28 cellular contexts compared by ENCODE assay signal in genomic region chr1:69861641-69862040, GRCh38.
"Had no signal": no experiment of that assay in that cellular context is flagged by ENCODE, and none has a peak within 500 bp of the region (broad histone marks: within the 10 kb centered on the region; RNA-seq: fewer than 3 reads in every experiment).

No MANE protein-coding gene starts in this region.

- H3K9me3 ChIP-seq: ascending aorta, colonic mucosa had no signal

- H3K27me3 ChIP-seq: ascending aorta, cardiac muscle cell, colonic mucosa had no signal

- ATAC-seq: activated CD8-positive, alpha-beta T cell treated with anti-CD3 and anti-CD28 coated beads for 36 hours; PC-3; Right ventricle myocardium inferior had no signal

- H3K4me3 ChIP-seq: ascending aorta, cardiac muscle cell, colonic mucosa had no signal

- H3K27ac ChIP-seq: ascending aorta, cardiac muscle cell, colonic mucosa, RWPE1, WERI-Rb-1 had no signal

- DNase-seq: activated CD4-positive, alpha-beta T cell treated with anti-CD3 and anti-CD28 coated beads, Interleukin-2, amount 10 ng/mL, durations not matched to agents 24 days and 14 days; activated CD4-positive, alpha-beta T cell treated with anti-CD3 and anti-CD28 coated beads, Interleukin-2, amount 50 U/mL, for 4 hours; activated CD8-positive, alpha-beta T cell treated with anti-CD3 and anti-CD28 coated beads for 36 hours; activated gamma-delta T cell; activated naive CD4-positive, alpha-beta T cell treated with Interleukin-2 at 50 U/mL for 16 hours; activated naive CD8-positive, alpha-beta T cell treated with anti-CD3 and anti-CD28 coated beads, Interleukin-2, amount 10 ng/mL, durations not matched to agents 7 days and 5 days; activated T-cell treated with anti-CD3 and anti-CD28 coated beads, Interleukin-2, amount 50 U/mL, for 24 hours; amygdala; colonic mucosa; Karpas-422; KBM-7; NCI-H1105; NCI-H1436 treated with DMSO at 0.1 percent for 48 hours; NCI-H187 treated with DMSO at 0.1 percent for 48 hours; NCI-H2171; NCI-H446 treated with DMSO at 0.1 percent for 48 hours; NCI-H526; NK-92 treated with Interleukin-12 subunit alpha and Interleukin-12 subunit beta, amount 100 ng/mL, for 24 hours; PC-3; SW 1271; T-helper 1 cell; T-helper 2 cell; T-helper 9 cell; WERI-Rb-1 had no signal

- H3K4me1 ChIP-seq: ascending aorta, colonic mucosa had no signal

- H3K36me3 ChIP-seq: ascending aorta, cardiac muscle cell, colonic mucosa, WERI-Rb-1 had no signal
